Comparison of ENCODE assay signal across 31 cellular contexts in the genomic region with DNA sequence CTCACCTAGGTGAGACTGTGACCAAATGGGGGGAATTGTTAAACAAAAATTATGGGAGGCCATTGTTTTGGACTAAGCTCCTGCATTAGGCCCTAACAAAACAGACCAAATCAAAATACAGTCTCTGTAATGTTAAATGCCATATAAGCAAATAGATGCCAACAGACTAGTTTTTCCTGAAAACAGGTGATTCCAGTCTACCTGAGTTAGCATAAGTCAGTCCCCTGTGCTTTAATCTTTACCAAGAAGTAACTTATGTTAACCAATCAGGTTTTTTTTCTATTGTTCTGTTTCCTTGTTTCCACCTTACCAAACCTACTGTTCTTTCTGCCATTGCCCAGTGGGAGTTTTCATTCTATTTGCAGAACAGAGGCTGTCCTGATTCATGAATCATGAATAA.
"Had no signal": no experiment of that assay in that cellular context is flagged by ENCODE, and none has a peak within 500 bp of the region (broad histone marks: within the 10 kb centered on the region; RNA-seq: fewer than 3 reads in every experiment).

No MANE protein-coding gene starts in this region.

- H3K27ac Mint-ChIP-seq: activated CD4-positive, alpha-beta T cell treated with anti-CD3 and anti-CD28 coated beads for 36 hours; activated CD4-positive, alpha-beta T cell treated with anti-CD3 and anti-CD28 coated beads, Interleukin-2, amount 10 ng/mL, durations not matched to agents 7 days and 5 days; activated CD8-positive, alpha-beta T cell treated with anti-CD3 and anti-CD28 coated beads, Interleukin-2, amount 10 ng/mL, durations not matched to agents 7 days and 5 days; activated naive CD4-positive, alpha-beta T cell treated with anti-CD3 and anti-CD28 coated beads, Interleukin-2, amount 50 U/mL, for 24 hours; activated naive CD8-positive, alpha-beta T cell treated with anti-CD3 and anti-CD28 coated beads, Interleukin-2, amount 10 ng/mL, durations not matched to agents 7 days and 5 days; activated T-cell treated with anti-CD3 and anti-CD28 coated beads, Interleukin-2, amount 50 U/mL, for 24 hours; activated T-helper 2 cell treated with anti-CD3 and anti-CD28 coated beads, Interferon-gamma antibody, Interleukin-2, Interleukin-4, amounts not matched to agents 10 μg/mL and 5 μg/mL and 100 μg/mL, durations not matched to agents 14 hours and 24 hours and 36 hours; T-helper 1 cell treated with Interleukin-12 subunit alpha and Interleukin-12 subunit beta and Interleukin-4 antibody, amounts not matched to agents 30 μg/mL and 1 μg/mL, for 36 hours; T-helper 2 cell treated with Interferon-gamma antibody and Interleukin-4, amounts not matched to agents 5 μg/mL and 100 μg/mL, for 36 hours had no signal

- H3K4me3 Mint-ChIP-seq: activated CD4-positive, alpha-beta T cell treated with anti-CD3 and anti-CD28 coated beads for 36 hours; activated CD4-positive, alpha-beta T cell treated with anti-CD3 and anti-CD28 coated beads, Interleukin-2, amount 10 ng/mL, durations not matched to agents 7 days and 5 days; activated CD8-positive, alpha-beta T cell treated with anti-CD3 and anti-CD28 coated beads, Interleukin-2, amount 10 ng/mL, durations not matched to agents 7 days and 5 days; activated naive CD4-positive, alpha-beta T cell treated with anti-CD3 and anti-CD28 coated beads, Interleukin-2, amount 50 U/mL, for 24 hours; activated naive CD8-positive, alpha-beta T cell treated with anti-CD3 and anti-CD28 coated beads, Interleukin-2, amount 10 ng/mL, durations not matched to agents 7 days and 5 days; activated T-cell treated with anti-CD3 and anti-CD28 coated beads, Interleukin-2, amount 50 U/mL, for 24 hours; T-helper 1 cell treated with Interleukin-12 subunit alpha and Interleukin-12 subunit beta and Interleukin-4 antibody, amounts not matched to agents 30 μg/mL and 1 μg/mL, for 36 hours; T-helper 2 cell treated with Interferon-gamma antibody and Interleukin-4, amounts not matched to agents 5 μg/mL and 100 μg/mL, for 36 hours had no signal

- DNase-seq: activated CD4-positive, alpha-beta T cell treated with anti-CD3 and anti-CD28 coated beads for 36 hours; activated CD4-positive, alpha-beta T cell treated with anti-CD3 and anti-CD28 coated beads, Interleukin-2, amount 10 ng/mL, durations not matched to agents 7 days and 5 days; activated CD4-positive, alpha-beta T cell treated with anti-CD3 and anti-CD28 coated beads, Interleukin-2, amount 50 U/mL, for 48 hours; activated CD8-positive, alpha-beta T cell treated with anti-CD3 and anti-CD28 coated beads, Interleukin-2, amount 10 ng/mL, durations not matched to agents 7 days and 5 days; activated gamma-delta T cell; activated naive CD4-positive, alpha-beta T cell treated with Interleukin-2 at 50 U/mL for 16 hours; activated naive CD8-positive, alpha-beta T cell treated with anti-CD3 and anti-CD28 coated beads, Interleukin-2, amount 10 ng/mL, durations not matched to agents 7 days and 5 days; activated T-cell treated with anti-CD3 and anti-CD28 coated beads, Interleukin-2, amount 50 U/mL, for 24 hours; amygdala; Karpas-422; KBM-7; NCI-H1105; NCI-H1417 treated with DMSO at 0.1 percent for 48 hours; NCI-H1694 treated with DMSO at 0.1 percent for 48 hours; NCI-H2029; NCI-H2107; NCI-H2171; NCI-H446; NCI-H526 treated with DMSO at 0.1 percent for 48 hours; NCI-H82; NK-92 treated with Interleukin-12 subunit alpha and Interleukin-12 subunit beta, amount 100 ng/mL, for 24 hours; PC-3; Peyer's patch; RPMI8226; SHP77 treated with DMSO at 0.1 percent for 48 hours; SK-N-SH had no signal

- H3K27me3 Mint-ChIP-seq: activated CD4-positive, alpha-beta T cell treated with anti-CD3 and anti-CD28 coated beads for 36 hours; activated CD4-positive, alpha-beta T cell treated with anti-CD3 and anti-CD28 coated beads, Interleukin-2, amount 10 ng/mL, durations not matched to agents 7 days and 5 days; activated naive CD4-positive, alpha-beta T cell treated with anti-CD3 and anti-CD28 coated beads, Interleukin-2, amount 50 U/mL, for 24 hours; activated naive CD8-positive, alpha-beta T cell treated with anti-CD3 and anti-CD28 coated beads, Interleukin-2, amount 10 ng/mL, durations not matched to agents 7 days and 5 days; activated T-cell treated with anti-CD3 and anti-CD28 coated beads, Interleukin-2, amount 50 U/mL, for 24 hours had no signal

- H3K4me1 Mint-ChIP-seq: activated CD4-positive, alpha-beta T cell treated with anti-CD3 and anti-CD28 coated beads for 36 hours; activated CD4-positive, alpha-beta T cell treated with anti-CD3 and anti-CD28 coated beads, Interleukin-2, amount 10 ng/mL, durations not matched to agents 7 days and 5 days; activated naive CD8-positive, alpha-beta T cell treated with anti-CD3 and anti-CD28 coated beads, Interleukin-2, amount 10 ng/mL, durations not matched to agents 7 days and 5 days had no signal

- ATAC-seq: activated CD4-positive, alpha-beta T cell treated with anti-CD3 and anti-CD28 coated beads for 36 hours; activated CD4-positive, CD25-positive, alpha-beta regulatory T cell treated with anti-CD3 and anti-CD28 coated beads, Interleukin-2, amount 50 U/mL, for 24 hours; activated CD8-positive, alpha-beta T cell treated with anti-CD3 and anti-CD28 coated beads, Interleukin-2, amount 10 ng/mL, durations not matched to agents 7 days and 5 days; PC-3 had no signal

- H3K9me3 Mint-ChIP-seq: activated CD4-positive, alpha-beta T cell treated with anti-CD3 and anti-CD28 coated beads, Interleukin-2, amount 10 ng/mL, durations not matched to agents 7 days and 5 days; activated naive CD4-positive, alpha-beta T cell treated with anti-CD3 and anti-CD28 coated beads, Interleukin-2, amount 50 U/mL, for 24 hours; activated T-cell treated with anti-CD3 and anti-CD28 coated beads, Interleukin-2, amount 50 U/mL, for 24 hours; activated T-helper 2 cell treated with anti-CD3 and anti-CD28 coated beads, Interferon-gamma antibody, Interleukin-2, Interleukin-4, amounts not matched to agents 10 μg/mL and 5 μg/mL and 100 μg/mL, durations not matched to agents 14 hours and 24 hours and 36 hours; T-helper 1 cell treated with Interleukin-12 subunit alpha and Interleukin-12 subunit beta and Interleukin-4 antibody, amounts not matched to agents 30 μg/mL and 1 μg/mL, for 36 hours; T-helper 2 cell treated with Interferon-gamma antibody and Interleukin-4, amounts not matched to agents 5 μg/mL and 100 μg/mL, for 36 hours had no signal
